19 cellular contexts compared by ENCODE assay signal in the genomic region with DNA sequence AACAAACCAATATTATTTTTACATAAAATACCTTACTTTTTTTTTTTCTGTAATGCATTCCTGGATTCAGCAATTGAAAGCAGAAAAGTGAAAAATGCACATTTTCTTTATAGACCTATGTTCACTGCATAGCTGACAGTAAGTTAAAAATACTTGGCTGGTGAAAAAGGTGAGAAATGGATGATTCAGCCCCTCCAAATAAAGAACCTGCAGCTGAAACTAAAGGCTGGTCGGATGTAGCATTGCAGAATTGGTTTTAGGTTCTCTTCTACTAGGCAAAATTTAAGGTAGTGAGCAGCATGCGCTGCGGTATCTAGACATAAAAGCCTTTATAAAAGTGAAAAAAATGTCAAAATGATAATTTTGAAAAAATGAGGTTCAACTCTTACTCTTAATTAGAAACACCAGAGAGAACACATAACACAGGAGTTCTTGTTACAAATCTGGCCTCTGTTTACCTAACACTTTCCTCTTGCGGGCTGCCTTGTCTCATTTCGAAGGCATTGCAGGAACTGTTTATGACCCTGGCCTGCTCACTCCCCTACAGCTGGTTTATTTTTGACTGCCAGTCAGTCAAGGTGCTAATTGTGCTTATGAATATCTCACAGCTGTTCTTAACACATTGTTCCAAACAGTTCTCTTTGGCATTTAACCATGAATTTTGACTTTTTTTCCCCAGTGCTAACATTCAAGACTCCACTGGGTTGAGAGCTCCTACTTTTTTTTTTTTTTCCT.
A peak's percentile ranks its signal among the peaks of the same experiment; 100 is the strongest.
DNase-seq lines count a peak whose midpoint lies in the region; ATAC-seq and TF ChIP-seq lines count a peak whose summit lies in the region.
"Had no signal": no experiment of that assay in that cellular context is flagged by ENCODE, and none has a peak within 500 bp of the region (broad histone marks: within the 10 kb centered on the region; RNA-seq: fewer than 3 reads in every experiment).

No MANE protein-coding gene starts in this region.

- H3K4me1 ChIP-seq in Loucy (ENCODE audit: insufficient read depth, low read length, poor library complexity, severe bottlenecking) = peaks cover 63% of the 10 kb centered on the region
- peaks cover 0 to 21% (median 14%) of the 10 kb centered on the region in 9 donors for H3K4me1 ChIP-seq in heart right ventricle
- H3K4me1 ChIP-seq in parathyroid adenoma = peaks cover 48% of the 10 kb centered on the region
- H3K4me1 ChIP-seq: breast epithelium, SJSA1 had no signal

- H3K4me3 ChIP-seq in Loucy (ENCODE audit: low read length, poor library complexity, severe bottlenecking) (no peak overlapping the region), heart right ventricle (no peak overlapping the region), parathyroid adenoma (ENCODE audit: low read depth, low read length) (no peak overlapping the region)
- H3K4me3 ChIP-seq: breast epithelium, SJSA1, thoracic aorta had no signal

- ATAC-seq in GM19452 (IDR thresholded peaks at IDR 0.05; ENCODE audit: unreplicated experiment) = peak; percentile 58
- ATAC-seq in heart right ventricle = peak in 5 of 8 donors; percentile 39 to 90 (median 53)
- no peak for ATAC-seq in GM19324 (IDR thresholded peaks at IDR 0.05; ENCODE audit: low FRiP score, unreplicated experiment)
- ATAC-seq: HCT116 had no signal

- H3K27ac ChIP-seq in heart right ventricle = peak overlapping the region in 1 of 10 donors; percentile 7
- H3K27ac ChIP-seq in parathyroid adenoma = no peak overlapping the region
- H3K27ac ChIP-seq: breast epithelium, SJSA1 had no signal

- DNase-seq in heart right ventricle (no peak), HUDEP-2 (lab: John Stamatoyannopoulos, UW; ENCODE audit: unreplicated experiment in 76 of 76) (no peak)
- no peak for DNase-seq in activated naive CD4-positive, alpha-beta T cell (lab: John Stamatoyannopoulos, UW)
- DNase-seq: activated CD4-positive, alpha-beta T cell treated with anti-CD3 and anti-CD28 coated beads, Interleukin-2, amount 50 U/mL, for 1 hour; activated CD8-positive, alpha-beta memory T cell treated with anti-CD3 and anti-CD28 coated beads, Interleukin-2, amount 50 U/mL, for 4 hours; activated effector memory CD4-positive, alpha-beta T cell treated with Interleukin-2 at 50 U/mL for 16 hours; DMS 273 treated with DMSO at 0.1 percent for 48 hours; foreskin fibroblast; kidney; mesenchymal stem cell; NCI-H1417 treated with DMSO at 0.1 percent for 48 hours had no signal

- H3K9me2 ChIP-seq in Loucy (replicated peaks; ENCODE audit: low read depth, low read length) = no peaks in the 10 kb centered on the region

- H3K4me2 ChIP-seq in Loucy (ENCODE audit: low read depth, low read length, poor library complexity, severe bottlenecking) (no peak overlapping the region), parathyroid adenoma (ENCODE audit: low read length) (no peak overlapping the region)

- intact Hi-C loops in heart right ventricle (cut with DNase I) = no loop called here

- H3K9me3 ChIP-seq in Loucy (ENCODE audit: insufficient read depth, low read depth, low read length) = 0 out of 2 replicates have a peak, but pooled peaks cover 5% of the 10 kb centered on the region
- H3K9me3 ChIP-seq in heart right ventricle = peaks cover 0 to 8% (median 0%) of the 10 kb centered on the region in 11 donors
- no peaks in the 10 kb centered on the region for H3K9me3 ChIP-seq in parathyroid adenoma (ENCODE audit: control insufficient read depth, low read length)
- H3K9me3 ChIP-seq: breast epithelium, SJSA1, thoracic aorta had no signal

- no peak for TF ChIP-seq CTCF in Loucy (conservative IDR thresholded peaks at IDR 0.05; ENCODE audit: low read length)
- TF ChIP-seq CTCF in heart right ventricle (IDR thresholded peaks at IDR 0.05) = no peak
- TF ChIP-seq CTCF in parathyroid adenoma (IDR thresholded peaks at IDR 0.05) = no peak

- H3K79me2 ChIP-seq in Loucy (ENCODE audit: insufficient read depth, low read length) (peaks cover 10% of the 10 kb centered on the region), parathyroid adenoma (no peaks in the 10 kb centered on the region)

- peak overlapping the region; percentile 49; the same call in 1 of the 2 replicates for H2AFZ ChIP-seq in Loucy (ENCODE audit: low read length)
- H2AFZ ChIP-seq in parathyroid adenoma = peak overlapping the region; percentile 17

- H3K9ac ChIP-seq in Loucy (ENCODE audit: low read depth, low read length, poor library complexity, severe bottlenecking) (peak overlapping the region; percentile 43), parathyroid adenoma (no peak overlapping the region)

- no peaks in the 10 kb centered on the region for H3K27me3 ChIP-seq in Loucy (ENCODE audit: insufficient read depth, low read length, poor library complexity, severe bottlenecking)
- H3K27me3 ChIP-seq in heart right ventricle = no peaks in the 10 kb centered on the region
- H3K27me3 ChIP-seq in parathyroid adenoma (ENCODE audit: control insufficient read depth, insufficient read depth, low read length) = no peaks in the 10 kb centered on the region
- H3K27me3 ChIP-seq: breast epithelium, SJSA1 had no signal

- WGBS in heart right ventricle, 2 donors = 68 to 72% methylated on average over 5 of the region's 5 CpGs

- no peaks in the 10 kb centered on the region for H4K20me1 ChIP-seq in Loucy (ENCODE audit: insufficient read depth, low read length, poor library complexity, severe bottlenecking)

- H3F3A ChIP-seq in Loucy (ENCODE audit: low read depth) = no peaks in the 10 kb centered on the region

- H3K36me3 ChIP-seq in Loucy (ENCODE audit: insufficient read depth, low read length) = no peaks in the 10 kb centered on the region
- no peaks in the 10 kb centered on the region for H3K36me3 ChIP-seq in heart right ventricle
- no peaks in the 10 kb centered on the region for H3K36me3 ChIP-seq in parathyroid adenoma (ENCODE audit: control insufficient read depth, insufficient read depth, low read length)
- H3K36me3 ChIP-seq: breast epithelium, SJSA1, thoracic aorta had no signal
